ENCODE assay signal across 14 cellular contexts in genomic region chr11:26621147-26621546, GRCh38. TPM values are rescaled to one million over a fixed set of nuclear protein-coding genes. Genes with fewer than 3 reads are reported as not detected.
DNase-seq lines count a peak whose midpoint lies in the region; ATAC-seq, FAIRE-seq and TF ChIP-seq lines count a peak whose summit lies in the region.
"Had no signal": no experiment of that assay in that cellular context is flagged by ENCODE, and none has a peak within 500 bp of the region (broad histone marks: within the 10 kb centered on the region; RNA-seq: fewer than 3 reads in every experiment).

No MANE protein-coding gene starts in this region.

- intact Hi-C loops in mammary epithelial cell (cut with micrococcal nuclease) = loop anchor here (1.0 to 2.0 kb wide), 3 partner anchors 22 to 848 kb away; no protein-coding TSS in a partner anchor
- intact Hi-C loops in left lung (cut with DNase I) = no loop called here

- no peak for TF ChIP-seq CTCF in AG09319 (IDR thresholded peaks at IDR 0.05; ENCODE audit: low read depth, low read length)
- no peak for TF ChIP-seq CTCF in mammary epithelial cell (conservative IDR thresholded peaks at IDR 0.05 in 1 of 2, IDR thresholded peaks at IDR 0.05 in 1 of 2; ENCODE audit: extremely low read depth in 1 of 2, insufficient read depth in 1 of 2, low read depth in 1 of 2, low read length in 2 of 2)
- TF ChIP-seq CTCF in left lung (IDR thresholded peaks at IDR 0.05) = no peak
- TF ChIP-seq CTCF in WTC11 (IDR thresholded peaks at IDR 0.05) = no peak

- H3K4me2 ChIP-seq in mammary epithelial cell (ENCODE audit: insufficient read depth, low read depth, low read length) = peak overlapping the region; percentile 43

- no peaks in the 10 kb centered on the region for H3K9me3 Mint-ChIP-seq in WTC11
- H3K9me3 Mint-ChIP-seq: activated CD4-positive, alpha-beta T cell treated with anti-CD3 and anti-CD28 coated beads, Interleukin-2, amount 10 ng/mL, durations not matched to agents 7 days and 5 days had no signal

- no peak for FAIRE-seq in HTR-8/SVneo (lab: Jason Lieb, UNC)
- FAIRE-seq: small intestine had no signal

- H3K27me3 ChIP-seq in mammary epithelial cell (ENCODE audit: insufficient read depth, low read length) = no peaks in the 10 kb centered on the region
- H3K27me3 ChIP-seq in left lung = no peaks in the 10 kb centered on the region
- H3K27me3 ChIP-seq: upper lobe of right lung had no signal

- H3K36me3 Mint-ChIP-seq in WTC11 = no peaks in the 10 kb centered on the region

- POLR2A ChIA-PET in WTC11 (lab: Charles Lee) = no interaction called here

- dilution Hi-C loops in mammary epithelial cell (cut with HindIII; ENCODE audit: low sequenced_read_pairs) = no loop called here

- CTCF ChIA-PET in mammary epithelial cell (lab: Charles Lee; ENCODE audit: low non-redundant PET) = interaction anchor here (0.6 kb wide), 1 partner anchor 70 kb away, joined by 5 read pairs; no protein-coding TSS in a partner anchor
- CTCF ChIA-PET in WTC11 (lab: Charles Lee) = no interaction called here

- H4K20me1 ChIP-seq in mammary epithelial cell (ENCODE audit: insufficient read depth, low read length) = no peaks in the 10 kb centered on the region

- peaks cover 11% of the 10 kb centered on the region for H3K4me1 Mint-ChIP-seq in WTC11
- H3K4me1 Mint-ChIP-seq: activated CD4-positive, alpha-beta T cell treated with anti-CD3 and anti-CD28 coated beads, Interleukin-2, amount 10 ng/mL, durations not matched to agents 7 days and 5 days had no signal

- H3K36me3 ChIP-seq in mammary epithelial cell (ENCODE audit: insufficient read depth, low read length) = no peaks in the 10 kb centered on the region
- no peaks in the 10 kb centered on the region for H3K36me3 ChIP-seq in left lung
- H3K36me3 ChIP-seq: upper lobe of right lung had no signal

- peak; percentile 8 for DNase-seq in AG09319 (ENCODE audit: extremely low read depth, low read depth)
- peak; percentile 5 for DNase-seq in HTR-8/SVneo (ENCODE audit: insufficient read length, low spot score)
- peak; percentile 91 for DNase-seq in mammary epithelial cell
- no peak for DNase-seq in left lung
- no peak for DNase-seq in NCI-H1417 treated with DMSO at 0.1 percent for 48 hours (lab: John Stamatoyannopoulos, UW)
- no peak for DNase-seq in NCI-H1417 (lab: John Stamatoyannopoulos, UW)
- DNase-seq in WTC11 (ENCODE audit: low spot score) = no peak
- no peak for DNase-seq in GOT3 (lab: John Stamatoyannopoulos, UW)
- DNase-seq: activated CD4-positive, alpha-beta T cell treated with anti-CD3 and anti-CD28 coated beads, Interleukin-2, amount 10 ng/mL, durations not matched to agents 7 days and 5 days; Caco-2; MV-4-11; small intestine; upper lobe of right lung had no signal

- no peaks in the 10 kb centered on the region for H3K79me2 ChIP-seq in mammary epithelial cell (ENCODE audit: insufficient read depth, low read length)

- no peak overlapping the region for H3K4me3 Mint-ChIP-seq in WTC11
- H3K4me3 Mint-ChIP-seq: activated CD4-positive, alpha-beta T cell treated with anti-CD3 and anti-CD28 coated beads, Interleukin-2, amount 10 ng/mL, durations not matched to agents 7 days and 5 days had no signal

- peak overlapping the region; percentile 65 for H3K9ac ChIP-seq in mammary epithelial cell (ENCODE audit: insufficient read depth, low read length)

- H3K4me1 ChIP-seq in mammary epithelial cell (ENCODE audit: insufficient read depth, low read length) (peaks cover 31% of the 10 kb centered on the region), left lung (no peaks in the 10 kb centered on the region)
- H3K4me1 ChIP-seq: Caco-2, upper lobe of right lung had no signal

- H3K27ac Mint-ChIP-seq in WTC11 = no peak overlapping the region
- H3K27ac Mint-ChIP-seq: activated CD4-positive, alpha-beta T cell treated with anti-CD3 and anti-CD28 coated beads, Interleukin-2, amount 10 ng/mL, durations not matched to agents 7 days and 5 days had no signal

- no peaks in the 10 kb centered on the region for H3K27me3 Mint-ChIP-seq in WTC11 (ENCODE audit: low read depth)
- H3K27me3 Mint-ChIP-seq: activated CD4-positive, alpha-beta T cell treated with anti-CD3 and anti-CD28 coated beads, Interleukin-2, amount 10 ng/mL, durations not matched to agents 7 days and 5 days had no signal

- H3K4me3 ChIP-seq in mammary epithelial cell (replicated peaks in 1 of 3; ENCODE audit: insufficient read depth in 1 of 3, low read depth in 2 of 3, low read length in 3 of 3) (no peak overlapping the region), left lung (no peak overlapping the region)
- H3K4me3 ChIP-seq: upper lobe of right lung had no signal

- BruUV-seq in mammary epithelial cell (replicated peaks; lab: Mats Ljungman, UMichigan) = no TSS peak

- in situ Hi-C loops in mammary epithelial cell (cut with MboI; ENCODE audit: low sequenced_read_pairs in 2 of 2) = no loop called here

- ATAC-seq in left lung (peak; percentile 66), WTC11 (no peak)
- ATAC-seq: upper lobe of right lung had no signal

- H3K9me3 ChIP-seq in mammary epithelial cell (replicated peaks; ENCODE audit: insufficient read depth, low read length) (no peaks in the 10 kb centered on the region), left lung (no peaks in the 10 kb centered on the region)
- H3K9me3 ChIP-seq: Caco-2, upper lobe of right lung had no signal

- peak overlapping the region; percentile 98 for H3K27ac ChIP-seq in mammary epithelial cell (ENCODE audit: insufficient read depth, low read depth, low read length)
- H3K27ac ChIP-seq in left lung = no peak overlapping the region
- H3K27ac ChIP-seq: upper lobe of right lung had no signal

- peak overlapping the region; percentile 10 for H2AFZ ChIP-seq in mammary epithelial cell (ENCODE audit: low read depth, low read length)

TF ChIP-seq in WTC11, 78 proteins besides CTCF, POLR2A, EP300 and RAD21:
- no peak for TF ChIP-seq ATF2 (CRISPR knock-in tag; IDR thresholded peaks at IDR 0.05; ENCODE audit: borderline replicate concordance, low read depth)
TF ChIP-seq in WTC11: peak in this region for 0.

RNA-seq across cellular contexts. Expression of gene MUC15, which starts 49.1 kb away (rescaled TPM):
- under 1 TPM in 1 of 2 donors, not detected in 1; 0.17 TPM for total RNA-seq in mammary epithelial cell
- not detected for polyA plus RNA-seq in mammary epithelial cell
- not detected for polyA minus RNA-seq in mammary epithelial cell
- total RNA-seq in left lung = 1 to 10 TPM; 6.4 to 7.1 TPM
- total RNA-seq in WTC11 (2021) = not detected in 3 replicates
- total RNA-seq: activated CD4-positive, alpha-beta T cell treated with anti-CD3 and anti-CD28 coated beads, Interleukin-2, amount 10 ng/mL, durations not matched to agents 7 days and 5 days; dermis microvascular lymphatic vessel endothelial cell had no signal
- polyA plus RNA-seq: small intestine had no signal

Comparison
In these comparisons a context has a peak if more than half of its experiments do, and no peak if none do; other contexts are left out.
1. DNase-seq: peak in AG09319 (single experiment), HTR-8/SVneo (single experiment) and mammary epithelial cell (single experiment); none in left lung (0 of 2), NCI-H1417 treated with DMSO at 0.1 percent for 48 hours (single experiment), NCI-H1417 (0 of 3), WTC11 (single experiment) and GOT3 (single experiment).